In the genomic region with DNA sequence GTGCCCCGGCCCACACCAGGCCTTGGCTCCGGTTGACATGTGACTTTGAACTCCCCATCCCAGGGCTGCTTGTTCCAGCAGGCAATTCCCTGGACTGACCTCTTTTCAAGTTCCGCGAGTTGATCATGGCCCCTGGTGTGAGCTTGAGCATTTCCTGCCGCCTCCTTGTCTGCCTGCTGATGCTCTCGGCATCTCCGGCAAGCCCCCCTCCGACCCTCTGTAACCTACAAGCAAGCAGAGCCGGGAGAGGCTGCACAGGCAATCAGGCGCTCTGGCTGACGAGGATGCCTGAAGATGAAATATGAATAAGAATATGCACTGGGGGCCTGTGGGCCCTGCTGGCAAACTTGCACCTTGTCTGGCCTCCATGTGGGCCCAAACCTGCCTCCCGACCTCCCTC, we compare ENCODE assay signal across 2 cellular contexts.
TF ChIP-seq lines count a peak whose summit lies in the region.

No MANE protein-coding gene starts in this region.

TF ChIP-seq in GM23338, 12 proteins besides CTCF, POLR2A, EP300 and RAD21:
- TF ChIP-seq, protein P1, sequence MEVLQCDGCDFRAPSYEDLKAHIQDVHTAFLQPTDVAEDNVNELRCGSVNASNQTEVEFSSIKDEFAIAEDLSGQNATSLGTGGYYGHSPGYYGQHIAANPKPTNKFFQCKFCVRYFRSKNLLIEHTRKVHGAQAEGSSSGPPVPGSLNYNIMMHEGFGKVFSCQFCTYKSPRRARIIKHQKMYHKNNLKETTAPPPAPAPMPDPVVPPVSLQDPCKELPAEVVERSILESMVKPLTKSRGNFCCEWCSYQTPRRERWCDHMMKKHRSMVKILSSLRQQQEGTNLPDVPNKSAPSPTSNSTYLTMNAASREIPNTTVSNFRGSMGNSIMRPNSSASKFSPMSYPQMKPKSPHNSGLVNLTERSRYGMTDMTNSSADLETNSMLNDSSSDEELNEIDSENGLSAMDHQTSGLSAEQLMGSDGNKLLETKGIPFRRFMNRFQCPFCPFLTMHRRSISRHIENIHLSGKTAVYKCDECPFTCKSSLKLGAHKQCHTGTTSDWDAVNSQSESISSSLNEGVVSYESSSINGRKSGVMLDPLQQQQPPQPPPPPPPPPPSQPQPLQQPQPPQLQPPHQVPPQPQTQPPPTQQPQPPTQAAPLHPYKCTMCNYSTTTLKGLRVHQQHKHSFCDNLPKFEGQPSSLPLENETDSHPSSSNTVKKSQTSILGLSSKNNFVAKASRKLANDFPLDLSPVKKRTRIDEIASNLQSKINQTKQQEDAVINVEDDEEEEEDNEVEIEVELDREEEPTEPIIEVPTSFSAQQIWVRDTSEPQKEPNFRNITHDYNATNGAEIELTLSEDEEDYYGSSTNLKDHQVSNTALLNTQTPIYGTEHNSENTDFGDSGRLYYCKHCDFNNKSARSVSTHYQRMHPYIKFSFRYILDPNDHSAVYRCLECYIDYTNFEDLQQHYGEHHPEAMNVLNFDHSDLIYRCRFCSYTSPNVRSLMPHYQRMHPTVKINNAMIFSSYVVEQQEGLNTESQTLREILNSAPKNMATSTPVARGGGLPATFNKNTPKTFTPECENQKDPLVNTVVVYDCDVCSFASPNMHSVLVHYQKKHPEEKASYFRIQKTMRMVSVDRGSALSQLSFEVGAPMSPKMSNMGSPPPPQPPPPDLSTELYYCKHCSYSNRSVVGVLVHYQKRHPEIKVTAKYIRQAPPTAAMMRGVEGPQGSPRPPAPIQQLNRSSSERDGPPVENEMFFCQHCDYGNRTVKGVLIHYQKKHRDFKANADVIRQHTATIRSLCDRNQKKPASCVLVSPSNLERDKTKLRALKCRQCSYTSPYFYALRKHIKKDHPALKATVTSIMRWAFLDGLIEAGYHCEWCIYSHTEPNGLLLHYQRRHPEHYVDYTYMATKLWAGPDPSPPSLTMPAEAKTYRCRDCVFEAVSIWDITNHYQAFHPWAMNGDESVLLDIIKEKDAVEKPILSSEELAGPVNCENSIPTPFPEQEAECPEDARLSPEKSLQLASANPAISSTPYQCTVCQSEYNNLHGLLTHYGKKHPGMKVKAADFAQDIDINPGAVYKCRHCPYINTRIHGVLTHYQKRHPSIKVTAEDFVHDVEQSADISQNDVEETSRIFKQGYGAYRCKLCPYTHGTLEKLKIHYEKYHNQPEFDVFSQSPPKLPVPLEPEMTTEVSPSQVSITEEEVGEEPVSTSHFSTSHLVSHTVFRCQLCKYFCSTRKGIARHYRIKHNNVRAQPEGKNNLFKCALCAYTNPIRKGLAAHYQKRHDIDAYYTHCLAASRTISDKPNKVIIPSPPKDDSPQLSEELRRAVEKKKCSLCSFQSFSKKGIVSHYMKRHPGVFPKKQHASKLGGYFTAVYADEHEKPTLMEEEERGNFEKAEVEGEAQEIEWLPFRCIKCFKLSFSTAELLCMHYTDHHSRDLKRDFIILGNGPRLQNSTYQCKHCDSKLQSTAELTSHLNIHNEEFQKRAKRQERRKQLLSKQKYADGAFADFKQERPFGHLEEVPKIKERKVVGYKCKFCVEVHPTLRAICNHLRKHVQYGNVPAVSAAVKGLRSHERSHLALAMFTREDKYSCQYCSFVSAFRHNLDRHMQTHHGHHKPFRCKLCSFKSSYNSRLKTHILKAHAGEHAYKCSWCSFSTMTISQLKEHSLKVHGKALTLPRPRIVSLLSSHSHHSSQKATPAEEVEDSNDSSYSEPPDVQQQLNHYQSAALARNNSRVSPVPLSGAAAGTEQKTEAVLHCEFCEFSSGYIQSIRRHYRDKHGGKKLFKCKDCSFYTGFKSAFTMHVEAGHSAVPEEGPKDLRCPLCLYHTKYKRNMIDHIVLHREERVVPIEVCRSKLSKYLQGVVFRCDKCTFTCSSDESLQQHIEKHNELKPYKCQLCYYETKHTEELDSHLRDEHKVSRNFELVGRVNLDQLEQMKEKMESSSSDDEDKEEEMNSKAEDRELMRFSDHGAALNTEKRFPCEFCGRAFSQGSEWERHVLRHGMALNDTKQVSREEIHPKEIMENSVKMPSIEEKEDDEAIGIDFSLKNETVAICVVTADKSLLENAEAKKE (CRISPR knock-in tag; IDR thresholded peaks at IDR 0.05), result no peak
- no peak for TF ChIP-seq ZNF114 (CRISPR knock-in tag; IDR thresholded peaks at IDR 0.05)

TF ChIP-seq in WTC11, 78 proteins besides CTCF, POLR2A, EP300 and RAD21 (continued from another document):
- TF ChIP-seq E2F1 (CRISPR knock-in tag; IDR thresholded peaks at IDR 0.05), result no peak
- no peak for TF ChIP-seq PREB (CRISPR knock-in tag; IDR thresholded peaks at IDR 0.05; ENCODE audit: borderline replicate concordance)
- TF ChIP-seq JAZF1 (CRISPR knock-in tag; IDR thresholded peaks at IDR 0.05), result no peak
- no peak for TF ChIP-seq KAT7 (CRISPR knock-in tag; IDR thresholded peaks at IDR 0.05; ENCODE audit: borderline replicate concordance)
- TF ChIP-seq ELF4 (CRISPR knock-in tag; IDR thresholded peaks at IDR 0.05; ENCODE audit: low read depth), result no peak
